11 cellular contexts compared by ENCODE assay signal in genomic region chr15:98753726-98754125, GRCh38.
DNase-seq lines count a peak whose midpoint lies in the region; ATAC-seq and TF ChIP-seq lines count a peak whose summit lies in the region.
"Had no signal": no experiment of that assay in that cellular context is flagged by ENCODE, and none has a peak within 500 bp of the region (broad histone marks: within the 10 kb centered on the region; RNA-seq: fewer than 3 reads in every experiment).

No MANE protein-coding gene starts in this region.

- WGBS in SK-N-SH (ENCODE audit: low lambda C conversion rate) = 13% methylated on average over 1 of the region's 1 CpG
- WGBS in esophagus squamous epithelium, 2 donors = 4 to 33% methylated on average over 1 of the region's 1 CpG
- WGBS in trophoblast cell (ENCODE audit: extremely low coverage, insufficient coverage, insufficient read length) = no CpG with 5 or more reads among the region's 1 CpG

- TF ChIP-seq EP300 in SK-N-SH (IDR thresholded peaks at IDR 0.05; ENCODE audit: borderline replicate concordance in 1 of 2, low read depth in 1 of 2, low read length in 1 of 2) = no peak

- no peak overlapping the region for H3K23ac ChIP-seq in trophoblast cell (ENCODE audit: low read length)

- H3K36me3 ChIP-seq in SK-N-SH (replicated peaks in 1 of 2; ENCODE audit: control insufficient read depth in 1 of 2, insufficient read depth in 2 of 2, low read length in 1 of 2) (no peaks in the 10 kb centered on the region), esophagus squamous epithelium (no peaks in the 10 kb centered on the region), osteoblast (ENCODE audit: insufficient read depth, low read length) (no peaks in the 10 kb centered on the region), trophoblast cell (ENCODE audit: control insufficient read depth in 1 of 2, insufficient read depth in 2 of 2, low read length in 2 of 2) (peaks cover 0 to 2% of the 10 kb centered on the region in 2 experiments)

- H3K9ac ChIP-seq in SK-N-SH = peak overlapping the region; percentile 72
- no peak overlapping the region for H3K9ac ChIP-seq in trophoblast cell (ENCODE audit: low read length)

- H3K27me3 ChIP-seq in SK-N-SH (ENCODE audit: insufficient read depth) = no peaks in the 10 kb centered on the region
- no peaks in the 10 kb centered on the region for H3K27me3 ChIP-seq in esophagus squamous epithelium
- H3K27me3 ChIP-seq in osteoblast (ENCODE audit: insufficient read depth, low read length) = no peaks in the 10 kb centered on the region
- H3K27me3 ChIP-seq in trophoblast cell (ENCODE audit: insufficient read depth, low read length) = no peaks in the 10 kb centered on the region

- peaks cover 6% of the 10 kb centered on the region for H3F3A ChIP-seq in SK-N-SH (replicated peaks; ENCODE audit: insufficient read depth)

- DNase-seq in AG08395 (ENCODE audit: low spot score) (peak; percentile 14), SK-N-SH (no peak), esophagus squamous epithelium (lab: John Stamatoyannopoulos, UW) (no peak), osteoblast (ENCODE audit: insufficient read length, low spot score, missing footprints) (no peak), NCI-H187 (lab: John Stamatoyannopoulos, UW) (no peak), NCI-H1105 treated with DMSO at 0.1 percent for 48 hours (lab: John Stamatoyannopoulos, UW) (no peak), trophoblast cell (no peak)
- DNase-seq: amniotic stem cell, occipital lobe had no signal

- H3K9me2 ChIP-seq in SK-N-SH = no peaks in the 10 kb centered on the region

- no peak for TF ChIP-seq RAD21 in SK-N-SH (IDR thresholded peaks at IDR 0.05; ENCODE audit: low read length)

- no peak overlapping the region for H2BK5ac ChIP-seq in trophoblast cell (ENCODE audit: low read depth, low read length, poor library complexity)

- TF ChIP-seq CTCF in SK-N-SH (IDR thresholded peaks at IDR 0.05) (no peak), esophagus squamous epithelium (IDR thresholded peaks at IDR 0.05) (no peak), osteoblast (IDR thresholded peaks at IDR 0.05; ENCODE audit: extremely low read depth, low read depth, low read length) (no peak)

- peak overlapping the region; percentile 75 for H3K4me2 ChIP-seq in SK-N-SH
- H3K4me2 ChIP-seq in osteoblast (ENCODE audit: insufficient read depth, low read length) = peak overlapping the region; percentile 91
- H3K4me2 ChIP-seq in trophoblast cell (ENCODE audit: low read length) = no peak overlapping the region

- H2AFZ ChIP-seq in SK-N-SH (ENCODE audit: low read depth) = peak overlapping the region; percentile 27; the same call in 1 of the 2 replicates
- peak overlapping the region; percentile 42 for H2AFZ ChIP-seq in osteoblast (ENCODE audit: low read length)
- no peak overlapping the region for H2AFZ ChIP-seq in trophoblast cell (ENCODE audit: insufficient read depth, low read length, poor library complexity)

- POLR2A ChIA-PET in SK-N-SH (lab: Yijun Ruan, JAX) = no interaction called here

- no peak overlapping the region for H2BK12ac ChIP-seq in trophoblast cell (ENCODE audit: low read length)

- no peak overlapping the region for H3K18ac ChIP-seq in trophoblast cell (ENCODE audit: low read length)

- peaks cover 5% of the 10 kb centered on the region; the same call in 1 of the 2 replicates for H4K20me1 ChIP-seq in SK-N-SH (ENCODE audit: insufficient read depth)
- H4K20me1 ChIP-seq in osteoblast (ENCODE audit: insufficient read depth, low read length) = peaks cover 9% of the 10 kb centered on the region

- peaks cover 89% of the 10 kb centered on the region for H3K79me2 ChIP-seq in SK-N-SH (ENCODE audit: insufficient read depth)
- H3K79me2 ChIP-seq in osteoblast (ENCODE audit: insufficient read depth, low read length) = peaks cover 71% of the 10 kb centered on the region
- peaks cover 11% of the 10 kb centered on the region for H3K79me2 ChIP-seq in trophoblast cell (ENCODE audit: control insufficient read depth, insufficient read depth, low read length, poor library complexity)

- H2BK120ac ChIP-seq in trophoblast cell (ENCODE audit: insufficient read depth, low read length, poor library complexity) = no peak overlapping the region

- H2AK5ac ChIP-seq in trophoblast cell (ENCODE audit: low read length) = no peak overlapping the region

- H3K9me3 ChIP-seq in SK-N-SH (no peaks in the 10 kb centered on the region), esophagus squamous epithelium (no peaks in the 10 kb centered on the region), osteoblast (ENCODE audit: low read depth, low read length) (no peaks in the 10 kb centered on the region), trophoblast cell (ENCODE audit: insufficient read depth, low read depth, low read length) (no peaks in the 10 kb centered on the region)

- no peak overlapping the region for H4K8ac ChIP-seq in trophoblast cell (ENCODE audit: low read depth, low read length)

- intact Hi-C loops in esophagus squamous epithelium (cut with DNase I) = no loop called here

- H3K4me1 ChIP-seq in SK-N-SH (ENCODE audit: control insufficient read depth in 1 of 2, insufficient read depth in 2 of 2, low read depth in 1 of 2, low read length in 1 of 2) (peaks cover 7 to 16% of the 10 kb centered on the region in 2 experiments; a peak in 3 of 4 replicates), esophagus squamous epithelium (peaks cover 6 to 79% (median 34%) of the 10 kb centered on the region in 3 donors), osteoblast (ENCODE audit: insufficient read depth, low read length) (peaks cover 9% of the 10 kb centered on the region), trophoblast cell (ENCODE audit: control insufficient read depth in 1 of 2, insufficient read depth in 2 of 2, low read length in 2 of 2) (peaks cover 10% of the 10 kb centered on the region in 2 experiments)

- no peak overlapping the region for H3K14ac ChIP-seq in trophoblast cell (ENCODE audit: low read length)

- peak overlapping the region; percentile 49 to 67 for H3K4me3 ChIP-seq in SK-N-SH (ENCODE audit: low read depth in 2 of 2, low read length in 1 of 2)
- H3K4me3 ChIP-seq in esophagus squamous epithelium = peak overlapping the region in 3 of 4 donors; percentile 9 to 48 (median 27)
- peak overlapping the region; percentile 65 for H3K4me3 ChIP-seq in osteoblast (ENCODE audit: insufficient read depth, low read length)
- no peak overlapping the region for H3K4me3 ChIP-seq in trophoblast cell (ENCODE audit: low read depth, low read length)

- H4K91ac ChIP-seq in trophoblast cell (ENCODE audit: low read depth, low read length) = no peak overlapping the region

- CTCF ChIA-PET in SK-N-SH (lab: Yijun Ruan, JAX) = interaction anchor here (0.7 to 1.6 kb wide), 4 partner anchors 14 to 107 kb away, joined by 3 to 7 read pairs (median 4); no protein-coding TSS in a partner anchor

- ATAC-seq in GM18858 (IDR thresholded peaks at IDR 0.05; ENCODE audit: unreplicated experiment) = no peak

- H3K27ac ChIP-seq in SK-N-SH (ENCODE audit: low read depth in 2 of 2, low read length in 1 of 2) = peak overlapping the region; percentile 72 to 73
- peak overlapping the region in 3 of 4 donors; percentile 40 to 66 (median 43) for H3K27ac ChIP-seq in esophagus squamous epithelium
- H3K27ac ChIP-seq in osteoblast (ENCODE audit: low read depth, low read length) = peak overlapping the region; percentile 67
- H3K27ac ChIP-seq in trophoblast cell (ENCODE audit: low read depth, low read length) = no peak overlapping the region
- H3K27ac ChIP-seq: C4-2B had no signal

- no peak overlapping the region for H3K4ac ChIP-seq in trophoblast cell (ENCODE audit: low read depth, low read length)

- no peak for TF ChIP-seq POLR2A in esophagus squamous epithelium (IDR thresholded peaks at IDR 0.05)

- H3K79me1 ChIP-seq in trophoblast cell (ENCODE audit: low read length) = peaks cover 6% of the 10 kb centered on the region

- H4K12ac ChIP-seq in trophoblast cell (ENCODE audit: low read depth, low read length) = no peak overlapping the region

TF ChIP-seq in SK-N-SH, 30 proteins besides CTCF, POLR2A, EP300 and RAD21:
- no peak for TF ChIP-seq JUND (IDR thresholded peaks at IDR 0.05)
- 0 out of 2 replicates have a peak, but pooled peaks have one; percentile 15 for TF ChIP-seq MAX (IDR thresholded peaks at IDR 0.05; ENCODE audit: low read depth)
- 0 out of 2 replicates have a peak, but pooled peaks have one; percentile 7 for TF ChIP-seq TAF1 (IDR thresholded peaks at IDR 0.05; ENCODE audit: borderline replicate concordance, low read depth, low read length)
TF ChIP-seq in SK-N-SH: peak in this region for 2.
